In the genomic region with DNA sequence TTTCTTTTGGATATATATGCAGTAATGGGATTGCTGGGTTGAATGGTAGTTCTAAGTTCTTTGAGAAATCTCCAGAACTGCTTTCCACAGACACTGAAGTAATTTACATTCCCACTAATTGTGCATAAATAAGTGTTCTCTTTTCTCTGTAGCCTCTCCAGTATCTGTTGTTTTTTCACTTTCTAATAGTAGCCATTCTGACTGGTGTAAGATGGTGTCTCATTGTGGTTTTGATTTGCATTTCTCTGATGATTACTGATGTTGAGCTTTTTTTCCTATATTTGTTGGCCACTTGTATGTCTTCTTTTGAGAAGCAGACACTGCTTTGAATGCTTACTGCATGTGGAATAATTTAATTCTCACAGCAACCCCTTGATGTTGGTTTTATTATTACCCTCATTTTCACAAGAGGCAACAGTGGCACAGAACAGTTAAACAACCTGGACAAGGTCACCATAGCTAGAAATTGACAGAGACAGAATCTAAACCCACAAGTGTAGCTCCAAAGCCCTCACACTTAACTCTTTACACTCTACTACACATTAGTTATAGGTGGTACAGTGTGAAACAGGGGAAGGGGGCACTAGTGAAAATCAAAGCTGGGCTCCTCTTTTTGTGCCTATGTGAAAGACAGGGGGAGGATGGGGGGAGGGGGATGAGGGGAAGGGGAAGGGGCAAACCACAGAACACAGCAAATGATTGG, we compare ENCODE assay signal across 17 cellular contexts.
DNase-seq lines count a peak whose midpoint lies in the region; ATAC-seq and TF ChIP-seq lines count a peak whose summit lies in the region.
"Had no signal": no experiment of that assay in that cellular context is flagged by ENCODE, and none has a peak within 500 bp of the region (broad histone marks: within the 10 kb centered on the region; RNA-seq: fewer than 3 reads in every experiment).

No MANE protein-coding gene starts in this region.

- DNase-seq in GM12864 (ENCODE audit: low read depth) (peak; percentile 5), SHP77 (lab: John Stamatoyannopoulos, UW) (no peak), ACHN (no peak), heart right ventricle (no peak), LoVo (ENCODE audit: low spot score) (no peak)
- DNase-seq: activated CD4-positive, alpha-beta memory T cell treated with anti-CD3 and anti-CD28 coated beads for 36 hours; mammary epithelial cell; PC-9; spleen; T-helper 2 cell; transverse colon had no signal

- no peaks in the 10 kb centered on the region for H3K27me3 ChIP-seq in heart right ventricle
- H3K27me3 ChIP-seq: cardiac muscle cell, spleen, transverse colon had no signal

- no peaks in the 10 kb centered on the region for H3K9me3 ChIP-seq in heart right ventricle
- H3K9me3 ChIP-seq: spleen, transverse colon had no signal

- ATAC-seq in GM19351 (IDR thresholded peaks at IDR 0.05; ENCODE audit: unreplicated experiment) (peak; percentile 92), HG02588 (IDR thresholded peaks at IDR 0.05; ENCODE audit: unreplicated experiment) (peak; percentile 88), HG03135 (IDR thresholded peaks at IDR 0.05; ENCODE audit: unreplicated experiment) (peak; percentile 84), heart right ventricle (no peak)

- in situ Hi-C loops in ACHN (cut with HindIII; ENCODE audit: low pct_ligation_motif_present, low pct_unique_long_range_greater_than_20kb, low sequenced_read_pairs), result no loop called here

- H3K4me3 ChIP-seq in GM12864 (ENCODE audit: low read depth, low read length) (no peak overlapping the region), heart right ventricle (no peak overlapping the region)
- H3K4me3 ChIP-seq: cardiac muscle cell, PC-9, spleen, transverse colon had no signal

- H3K4me1 ChIP-seq in heart right ventricle, result peaks cover 0 to 13% (median 0%) of the 10 kb centered on the region in 9 donors
- H3K4me1 ChIP-seq: spleen, transverse colon had no signal

- no peaks in the 10 kb centered on the region for H3K36me3 ChIP-seq in heart right ventricle
- H3K36me3 ChIP-seq: cardiac muscle cell, spleen, transverse colon had no signal

- intact Hi-C loops in heart right ventricle (cut with DNase I), result no loop called here

- no peak overlapping the region for H3K27ac ChIP-seq in heart right ventricle
- H3K27ac ChIP-seq: 22Rv1, cardiac muscle cell, HL-60, PC-9, transverse colon had no signal

- TF ChIP-seq CTCF in GM12864 (IDR thresholded peaks at IDR 0.05; ENCODE audit: low read depth, low read length, missing control alignments) (no peak), heart right ventricle (IDR thresholded peaks at IDR 0.05) (no peak)

Comparison
In these comparisons a context has a peak if more than half of its experiments do, and no peak if none do; other contexts are left out.
1. ATAC-seq: peak in GM19351 (single experiment), HG02588 (single experiment) and HG03135 (single experiment); none in heart right ventricle (0 of 8).